13 cellular contexts compared by ENCODE assay signal in genomic region chr2:235951980-235952379, GRCh38.
DNase-seq lines count a peak whose midpoint lies in the region; ATAC-seq and TF ChIP-seq lines count a peak whose summit lies in the region.
"Had no signal": no experiment of that assay in that cellular context is flagged by ENCODE, and none has a peak within 500 bp of the region (broad histone marks: within the 10 kb centered on the region; RNA-seq: fewer than 3 reads in every experiment).

No MANE protein-coding gene starts in this region.

- H2AFZ ChIP-seq in osteoblast (ENCODE audit: low read length), result no peak overlapping the region

- H3K9me3 ChIP-seq in osteoblast (ENCODE audit: low read depth, low read length) (no peaks in the 10 kb centered on the region), gastroesophageal sphincter (no peaks in the 10 kb centered on the region)

- H3K4me1 ChIP-seq in osteoblast (ENCODE audit: insufficient read depth, low read length) (no peaks in the 10 kb centered on the region), gastroesophageal sphincter (no peaks in the 10 kb centered on the region)

- H3K4me2 ChIP-seq in osteoblast (ENCODE audit: insufficient read depth, low read length), result no peak overlapping the region

- H3K36me3 ChIP-seq in osteoblast (ENCODE audit: insufficient read depth, low read length) (no peaks in the 10 kb centered on the region), gastroesophageal sphincter (peaks cover 0 to 18% of the 10 kb centered on the region in 2 donors)

- 55 to 86% methylated on average over 2 of the region's 2 CpGs for WGBS in gastroesophageal sphincter (ENCODE audit: low coverage in 1 of 2), 2 donors

- DNase-seq in activated T-cell treated with anti-CD3 and anti-CD28 coated beads for 4 hours (peak; percentile 3), NCI-H526 (lab: John Stamatoyannopoulos, UW) (peak; percentile 82 to 86), osteoblast (ENCODE audit: insufficient read length, low spot score, missing footprints) (peak; percentile 42), Right ventricle myocardium superior (no peak), NCI-H2081 (lab: John Stamatoyannopoulos, UW) (no peak)
- no peak for DNase-seq in activated T-cell treated with anti-CD3 and anti-CD28 coated beads, Interleukin-2, amount 50 U/mL, for 1 hour
- DNase-seq in activated naive CD4-positive, alpha-beta T cell treated with anti-CD3 and anti-CD28 coated beads, Interleukin-2, amount 50 U/mL, for 72 hours (ENCODE audit: low spot score in 2 of 2), result peak in 1 of 2 donors; percentile 7
- DNase-seq: DMS53; effector CD8-positive, alpha-beta T cell; kidney; NCI-H187; retina had no signal

- no peak for TF ChIP-seq EP300 in gastroesophageal sphincter (IDR thresholded peaks at IDR 0.05)

- peak; percentile 83 to 93 for ATAC-seq in activated naive CD4-positive, alpha-beta T cell treated with anti-CD3 and anti-CD28 coated beads, Interleukin-2, amount 50 U/mL, for 72 hours
- ATAC-seq in Right ventricle myocardium superior (ENCODE audit: poor library complexity), result no peak
- no peak for ATAC-seq in gastroesophageal sphincter

- no peaks in the 10 kb centered on the region for H3K79me2 ChIP-seq in osteoblast (ENCODE audit: insufficient read depth, low read length)

- H4K20me1 ChIP-seq in osteoblast (ENCODE audit: insufficient read depth, low read length), result no peaks in the 10 kb centered on the region

- H3K36me3 Mint-ChIP-seq in activated naive CD4-positive, alpha-beta T cell treated with anti-CD3 and anti-CD28 coated beads, Interleukin-2, amount 50 U/mL, for 72 hours, result no peaks in the 10 kb centered on the region

- intact Hi-C loops in Right ventricle myocardium superior (cut with DNase I), result no loop called here

- H3K27ac ChIP-seq in osteoblast (ENCODE audit: low read depth, low read length) (no peak overlapping the region), gastroesophageal sphincter (no peak overlapping the region)

- no peak overlapping the region for H3K27ac Mint-ChIP-seq in activated naive CD4-positive, alpha-beta T cell treated with anti-CD3 and anti-CD28 coated beads, Interleukin-2, amount 50 U/mL, for 72 hours

- no peaks in the 10 kb centered on the region for H3K27me3 ChIP-seq in osteoblast (ENCODE audit: insufficient read depth, low read length)
- no peaks in the 10 kb centered on the region for H3K27me3 ChIP-seq in gastroesophageal sphincter

- no peak for TF ChIP-seq POLR2A in gastroesophageal sphincter (IDR thresholded peaks at IDR 0.05)

- no peak for TF ChIP-seq CTCF in osteoblast (IDR thresholded peaks at IDR 0.05; ENCODE audit: extremely low read depth, low read depth, low read length)
- no peak for TF ChIP-seq CTCF in gastroesophageal sphincter (IDR thresholded peaks at IDR 0.05)

- H3K4me3 ChIP-seq in osteoblast (ENCODE audit: insufficient read depth, low read length) (no peak overlapping the region), gastroesophageal sphincter (no peak overlapping the region)

- no peaks in the 10 kb centered on the region for H3K9me3 Mint-ChIP-seq in activated naive CD4-positive, alpha-beta T cell treated with anti-CD3 and anti-CD28 coated beads, Interleukin-2, amount 50 U/mL, for 72 hours

Comparison
In these comparisons a context has a peak if more than half of its experiments do, and no peak if none do; other contexts are left out.
1. DNase-seq: peak in activated T-cell treated with anti-CD3 and anti-CD28 coated beads for 4 hours (single experiment), NCI-H526 (2 of 2) and osteoblast (single experiment); none in activated T-cell treated with anti-CD3 and anti-CD28 coated beads, Interleukin-2, amount 50 U/mL, for 1 hour (single experiment), Right ventricle myocardium superior (single experiment) and NCI-H2081 (0 of 2).
2. ATAC-seq: peak in activated naive CD4-positive, alpha-beta T cell treated with anti-CD3 and anti-CD28 coated beads, Interleukin-2, amount 50 U/mL, for 72 hours (2 of 2); none in Right ventricle myocardium superior (single experiment) and gastroesophageal sphincter (single experiment).